1 cellular context compared by ENCODE assay signal in the genomic region with DNA sequence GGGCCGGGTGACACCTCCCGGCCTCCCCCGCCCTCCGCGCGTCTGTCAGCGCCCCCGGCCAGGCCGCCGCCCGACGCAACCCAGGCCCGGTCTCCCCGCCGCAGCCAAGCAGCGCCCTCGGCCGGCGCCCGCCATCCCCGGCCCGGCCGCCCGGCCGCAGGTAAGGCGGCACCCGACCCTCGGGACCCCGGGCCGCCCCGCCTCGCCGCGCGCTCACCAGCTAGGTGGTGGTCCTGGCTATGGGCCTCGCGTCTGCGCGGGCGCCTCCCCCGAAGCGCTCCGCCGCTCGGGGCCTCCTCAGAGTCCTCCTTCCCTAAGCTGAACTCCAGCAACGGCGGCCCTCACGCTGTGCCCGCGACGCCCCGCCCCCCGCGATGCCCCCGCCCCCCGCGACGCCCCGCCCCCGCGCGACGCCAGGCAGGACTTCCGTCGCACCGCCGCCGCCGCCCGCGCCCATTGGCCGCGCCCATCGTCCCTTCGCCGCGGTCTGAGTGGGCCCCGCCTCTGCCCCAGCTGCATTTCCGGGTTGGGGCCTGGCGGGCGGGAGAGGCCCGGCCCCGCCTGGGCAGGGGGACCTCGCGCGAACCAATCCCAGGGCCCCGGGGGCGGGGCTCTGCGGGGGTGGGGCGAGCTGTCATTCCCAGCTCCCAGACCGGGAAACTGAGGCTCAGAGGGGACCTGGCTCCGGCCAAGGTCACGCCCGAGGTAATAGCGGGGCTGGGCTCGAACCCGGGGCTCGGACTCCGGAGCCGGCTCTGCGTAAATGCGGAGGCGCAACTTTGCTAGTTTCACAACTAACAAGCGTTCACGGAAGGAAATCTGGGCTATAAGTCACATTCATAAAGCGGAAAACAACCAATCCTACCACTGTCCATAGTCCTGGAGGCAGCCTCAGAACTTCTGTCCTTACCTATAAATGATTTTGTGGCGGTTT.
A peak's percentile ranks its signal among the peaks of the same experiment; 100 is the strongest.
TF ChIP-seq lines count a peak whose summit lies in the region.

No MANE protein-coding gene starts in this region.

TF ChIP-seq in HepG2, 621 proteins besides CTCF, POLR2A, EP300 and RAD21 (continued from another document and continues in another):
- TF ChIP-seq, protein P1, sequence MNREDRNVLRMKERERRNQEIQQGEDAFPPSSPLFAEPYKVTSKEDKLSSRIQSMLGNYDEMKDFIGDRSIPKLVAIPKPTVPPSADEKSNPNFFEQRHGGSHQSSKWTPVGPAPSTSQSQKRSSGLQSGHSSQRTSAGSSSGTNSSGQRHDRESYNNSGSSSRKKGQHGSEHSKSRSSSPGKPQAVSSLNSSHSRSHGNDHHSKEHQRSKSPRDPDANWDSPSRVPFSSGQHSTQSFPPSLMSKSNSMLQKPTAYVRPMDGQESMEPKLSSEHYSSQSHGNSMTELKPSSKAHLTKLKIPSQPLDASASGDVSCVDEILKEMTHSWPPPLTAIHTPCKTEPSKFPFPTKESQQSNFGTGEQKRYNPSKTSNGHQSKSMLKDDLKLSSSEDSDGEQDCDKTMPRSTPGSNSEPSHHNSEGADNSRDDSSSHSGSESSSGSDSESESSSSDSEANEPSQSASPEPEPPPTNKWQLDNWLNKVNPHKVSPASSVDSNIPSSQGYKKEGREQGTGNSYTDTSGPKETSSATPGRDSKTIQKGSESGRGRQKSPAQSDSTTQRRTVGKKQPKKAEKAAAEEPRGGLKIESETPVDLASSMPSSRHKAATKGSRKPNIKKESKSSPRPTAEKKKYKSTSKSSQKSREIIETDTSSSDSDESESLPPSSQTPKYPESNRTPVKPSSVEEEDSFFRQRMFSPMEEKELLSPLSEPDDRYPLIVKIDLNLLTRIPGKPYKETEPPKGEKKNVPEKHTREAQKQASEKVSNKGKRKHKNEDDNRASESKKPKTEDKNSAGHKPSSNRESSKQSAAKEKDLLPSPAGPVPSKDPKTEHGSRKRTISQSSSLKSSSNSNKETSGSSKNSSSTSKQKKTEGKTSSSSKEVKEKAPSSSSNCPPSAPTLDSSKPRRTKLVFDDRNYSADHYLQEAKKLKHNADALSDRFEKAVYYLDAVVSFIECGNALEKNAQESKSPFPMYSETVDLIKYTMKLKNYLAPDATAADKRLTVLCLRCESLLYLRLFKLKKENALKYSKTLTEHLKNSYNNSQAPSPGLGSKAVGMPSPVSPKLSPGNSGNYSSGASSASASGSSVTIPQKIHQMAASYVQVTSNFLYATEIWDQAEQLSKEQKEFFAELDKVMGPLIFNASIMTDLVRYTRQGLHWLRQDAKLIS (CRISPR knock-in tag; IDR thresholded peaks at IDR 0.05): no peak
- TF ChIP-seq ZNF7 (CRISPR knock-in tag; IDR thresholded peaks at IDR 0.05): no peak
- TF ChIP-seq ZNF234 (CRISPR knock-in tag; conservative IDR thresholded peaks at IDR 0.05): no peak
- TF ChIP-seq ZNF891 (CRISPR knock-in tag; IDR thresholded peaks at IDR 0.05): no peak
- no peak for TF ChIP-seq KLF13 (CRISPR knock-in tag; IDR thresholded peaks at IDR 0.05)
- TF ChIP-seq ETV5 (CRISPR knock-in tag; IDR thresholded peaks at IDR 0.05; ENCODE audit: borderline replicate concordance): no peak; the same call in 1 of the 2 replicates
- TF ChIP-seq, protein P2, sequence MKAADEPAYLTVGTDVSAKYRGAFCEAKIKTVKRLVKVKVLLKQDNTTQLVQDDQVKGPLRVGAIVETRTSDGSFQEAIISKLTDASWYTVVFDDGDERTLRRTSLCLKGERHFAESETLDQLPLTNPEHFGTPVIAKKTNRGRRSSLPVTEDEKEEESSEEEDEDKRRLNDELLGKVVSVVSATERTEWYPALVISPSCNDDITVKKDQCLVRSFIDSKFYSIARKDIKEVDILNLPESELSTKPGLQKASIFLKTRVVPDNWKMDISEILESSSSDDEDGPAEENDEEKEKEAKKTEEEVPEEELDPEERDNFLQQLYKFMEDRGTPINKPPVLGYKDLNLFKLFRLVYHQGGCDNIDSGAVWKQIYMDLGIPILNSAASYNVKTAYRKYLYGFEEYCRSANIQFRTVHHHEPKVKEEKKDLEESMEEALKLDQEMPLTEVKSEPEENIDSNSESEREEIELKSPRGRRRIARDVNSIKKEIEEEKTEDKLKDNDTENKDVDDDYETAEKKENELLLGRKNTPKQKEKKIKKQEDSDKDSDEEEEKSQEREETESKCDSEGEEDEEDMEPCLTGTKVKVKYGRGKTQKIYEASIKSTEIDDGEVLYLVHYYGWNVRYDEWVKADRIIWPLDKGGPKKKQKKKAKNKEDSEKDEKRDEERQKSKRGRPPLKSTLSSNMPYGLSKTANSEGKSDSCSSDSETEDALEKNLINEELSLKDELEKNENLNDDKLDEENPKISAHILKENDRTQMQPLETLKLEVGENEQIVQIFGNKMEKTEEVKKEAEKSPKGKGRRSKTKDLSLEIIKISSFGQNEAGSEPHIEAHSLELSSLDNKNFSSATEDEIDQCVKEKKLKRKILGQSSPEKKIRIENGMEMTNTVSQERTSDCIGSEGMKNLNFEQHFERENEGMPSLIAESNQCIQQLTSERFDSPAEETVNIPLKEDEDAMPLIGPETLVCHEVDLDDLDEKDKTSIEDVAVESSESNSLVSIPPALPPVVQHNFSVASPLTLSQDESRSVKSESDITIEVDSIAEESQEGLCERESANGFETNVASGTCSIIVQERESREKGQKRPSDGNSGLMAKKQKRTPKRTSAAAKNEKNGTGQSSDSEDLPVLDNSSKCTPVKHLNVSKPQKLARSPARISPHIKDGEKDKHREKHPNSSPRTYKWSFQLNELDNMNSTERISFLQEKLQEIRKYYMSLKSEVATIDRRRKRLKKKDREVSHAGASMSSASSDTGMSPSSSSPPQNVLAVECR (CRISPR knock-in tag; IDR thresholded peaks at IDR 0.05; ENCODE audit: borderline replicate concordance): peak; percentile 69
- no peak for TF ChIP-seq FOSL2 (CRISPR knock-in tag; IDR thresholded peaks at IDR 0.05)
- TF ChIP-seq, protein P3, sequence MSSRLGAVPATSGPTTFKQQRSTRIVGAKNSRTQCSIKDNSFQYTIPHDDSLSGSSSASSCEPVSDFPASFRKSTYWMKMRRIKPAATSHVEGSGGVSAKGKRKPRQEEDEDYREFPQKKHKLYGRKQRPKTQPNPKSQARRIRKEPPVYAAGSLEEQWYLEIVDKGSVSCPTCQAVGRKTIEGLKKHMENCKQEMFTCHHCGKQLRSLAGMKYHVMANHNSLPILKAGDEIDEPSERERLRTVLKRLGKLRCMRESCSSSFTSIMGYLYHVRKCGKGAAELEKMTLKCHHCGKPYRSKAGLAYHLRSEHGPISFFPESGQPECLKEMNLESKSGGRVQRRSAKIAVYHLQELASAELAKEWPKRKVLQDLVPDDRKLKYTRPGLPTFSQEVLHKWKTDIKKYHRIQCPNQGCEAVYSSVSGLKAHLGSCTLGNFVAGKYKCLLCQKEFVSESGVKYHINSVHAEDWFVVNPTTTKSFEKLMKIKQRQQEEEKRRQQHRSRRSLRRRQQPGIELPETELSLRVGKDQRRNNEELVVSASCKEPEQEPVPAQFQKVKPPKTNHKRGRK (CRISPR knock-in tag; IDR thresholded peaks at IDR 0.05): no peak
- TF ChIP-seq STAG1 (CRISPR knock-in tag; IDR thresholded peaks at IDR 0.05): no peak
- no peak for TF ChIP-seq SATB2 (CRISPR knock-in tag; IDR thresholded peaks at IDR 0.05)
- TF ChIP-seq, protein P4, sequence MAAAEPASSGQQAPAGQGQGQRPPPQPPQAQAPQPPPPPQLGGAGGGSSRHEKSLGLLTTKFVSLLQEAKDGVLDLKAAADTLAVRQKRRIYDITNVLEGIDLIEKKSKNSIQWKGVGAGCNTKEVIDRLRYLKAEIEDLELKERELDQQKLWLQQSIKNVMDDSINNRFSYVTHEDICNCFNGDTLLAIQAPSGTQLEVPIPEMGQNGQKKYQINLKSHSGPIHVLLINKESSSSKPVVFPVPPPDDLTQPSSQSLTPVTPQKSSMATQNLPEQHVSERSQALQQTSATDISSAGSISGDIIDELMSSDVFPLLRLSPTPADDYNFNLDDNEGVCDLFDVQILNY (CRISPR knock-in tag; conservative IDR thresholded peaks at IDR 0.05): 0 out of 2 replicates have a peak, but pooled peaks have one; percentile 48
- TF ChIP-seq KDM5A (IDR thresholded peaks at IDR 0.05; ENCODE audit: borderline replicate concordance, low read length): peak; percentile 54; the same call in 1 of the 2 replicates
- TF ChIP-seq ZNF30 (CRISPR knock-in tag; IDR thresholded peaks at IDR 0.05): no peak
- 0 out of 2 replicates have a peak, but pooled peaks have one; percentile 51 for TF ChIP-seq CHD4 (IDR thresholded peaks at IDR 0.05; ENCODE audit: borderline replicate concordance, low read length)
- no peak for TF ChIP-seq ARNT (IDR thresholded peaks at IDR 0.05)
- no peak for TF ChIP-seq FOXP1 (IDR thresholded peaks at IDR 0.05)
- TF ChIP-seq FOXP1 (CRISPR knock-in tag; IDR thresholded peaks at IDR 0.05): no peak
- no peak for TF ChIP-seq TEAD2 (CRISPR knock-in tag; IDR thresholded peaks at IDR 0.05)
- no peak for TF ChIP-seq ZNF558 (CRISPR knock-in tag; IDR thresholded peaks at IDR 0.05; ENCODE audit: borderline replicate concordance)
- no peak for TF ChIP-seq SYNCRIP (IDR thresholded peaks at IDR 0.05; ENCODE audit: insufficient read depth, low read depth, low read length)
- TF ChIP-seq ZFP37 (CRISPR knock-in tag; IDR thresholded peaks at IDR 0.05; ENCODE audit: borderline replicate concordance): no peak
- TF ChIP-seq ZKSCAN8 (CRISPR knock-in tag; IDR thresholded peaks at IDR 0.05; ENCODE audit: borderline replicate concordance): no peak
- TF ChIP-seq SCMH1 (CRISPR knock-in tag; IDR thresholded peaks at IDR 0.05; ENCODE audit: borderline replicate concordance): no peak
- no peak for TF ChIP-seq ZKSCAN5 (CRISPR knock-in tag; IDR thresholded peaks at IDR 0.05)
- TF ChIP-seq, protein P5, sequence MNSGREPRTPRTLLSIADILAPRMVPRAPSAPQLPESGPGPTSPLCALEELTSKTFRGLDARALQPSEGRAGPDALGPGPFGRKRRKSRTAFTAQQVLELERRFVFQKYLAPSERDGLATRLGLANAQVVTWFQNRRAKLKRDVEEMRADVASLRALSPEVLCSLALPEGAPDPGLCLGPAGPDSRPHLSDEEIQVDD (CRISPR knock-in tag; IDR thresholded peaks at IDR 0.05; ENCODE audit: borderline replicate concordance): no peak
- TF ChIP-seq, protein P6, sequence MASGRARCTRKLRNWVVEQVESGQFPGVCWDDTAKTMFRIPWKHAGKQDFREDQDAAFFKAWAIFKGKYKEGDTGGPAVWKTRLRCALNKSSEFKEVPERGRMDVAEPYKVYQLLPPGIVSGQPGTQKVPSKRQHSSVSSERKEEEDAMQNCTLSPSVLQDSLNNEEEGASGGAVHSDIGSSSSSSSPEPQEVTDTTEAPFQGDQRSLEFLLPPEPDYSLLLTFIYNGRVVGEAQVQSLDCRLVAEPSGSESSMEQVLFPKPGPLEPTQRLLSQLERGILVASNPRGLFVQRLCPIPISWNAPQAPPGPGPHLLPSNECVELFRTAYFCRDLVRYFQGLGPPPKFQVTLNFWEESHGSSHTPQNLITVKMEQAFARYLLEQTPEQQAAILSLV (CRISPR knock-in tag; IDR thresholded peaks at IDR 0.05; ENCODE audit: borderline replicate concordance): no peak
- TF ChIP-seq HCFC1 (IDR thresholded peaks at IDR 0.05; ENCODE audit: low read depth, low read length): no peak
- no peak for TF ChIP-seq HES4 (CRISPR knock-in tag; IDR thresholded peaks at IDR 0.05; ENCODE audit: borderline replicate concordance)
- no peak for TF ChIP-seq JARID2 (CRISPR knock-in tag; IDR thresholded peaks at IDR 0.05; ENCODE audit: insufficient replicate concordance)
- 0 out of 2 replicates have a peak, but pooled peaks have one; percentile 19 for TF ChIP-seq RFX5 (IDR thresholded peaks at IDR 0.05; ENCODE audit: low read depth, low read length)
- no peak for TF ChIP-seq HOXA9 (CRISPR knock-in tag; IDR thresholded peaks at IDR 0.05; ENCODE audit: borderline replicate concordance)
- TF ChIP-seq, protein P7, sequence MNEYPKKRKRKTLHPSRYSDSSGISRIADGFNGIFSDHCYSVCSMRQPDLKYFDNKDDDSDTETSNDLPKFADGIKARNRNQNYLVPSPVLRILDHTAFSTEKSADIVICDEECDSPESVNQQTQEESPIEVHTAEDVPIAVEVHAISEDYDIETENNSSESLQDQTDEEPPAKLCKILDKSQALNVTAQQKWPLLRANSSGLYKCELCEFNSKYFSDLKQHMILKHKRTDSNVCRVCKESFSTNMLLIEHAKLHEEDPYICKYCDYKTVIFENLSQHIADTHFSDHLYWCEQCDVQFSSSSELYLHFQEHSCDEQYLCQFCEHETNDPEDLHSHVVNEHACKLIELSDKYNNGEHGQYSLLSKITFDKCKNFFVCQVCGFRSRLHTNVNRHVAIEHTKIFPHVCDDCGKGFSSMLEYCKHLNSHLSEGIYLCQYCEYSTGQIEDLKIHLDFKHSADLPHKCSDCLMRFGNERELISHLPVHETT (CRISPR knock-in tag; conservative IDR thresholded peaks at IDR 0.05): no peak
- TF ChIP-seq, protein P8, sequence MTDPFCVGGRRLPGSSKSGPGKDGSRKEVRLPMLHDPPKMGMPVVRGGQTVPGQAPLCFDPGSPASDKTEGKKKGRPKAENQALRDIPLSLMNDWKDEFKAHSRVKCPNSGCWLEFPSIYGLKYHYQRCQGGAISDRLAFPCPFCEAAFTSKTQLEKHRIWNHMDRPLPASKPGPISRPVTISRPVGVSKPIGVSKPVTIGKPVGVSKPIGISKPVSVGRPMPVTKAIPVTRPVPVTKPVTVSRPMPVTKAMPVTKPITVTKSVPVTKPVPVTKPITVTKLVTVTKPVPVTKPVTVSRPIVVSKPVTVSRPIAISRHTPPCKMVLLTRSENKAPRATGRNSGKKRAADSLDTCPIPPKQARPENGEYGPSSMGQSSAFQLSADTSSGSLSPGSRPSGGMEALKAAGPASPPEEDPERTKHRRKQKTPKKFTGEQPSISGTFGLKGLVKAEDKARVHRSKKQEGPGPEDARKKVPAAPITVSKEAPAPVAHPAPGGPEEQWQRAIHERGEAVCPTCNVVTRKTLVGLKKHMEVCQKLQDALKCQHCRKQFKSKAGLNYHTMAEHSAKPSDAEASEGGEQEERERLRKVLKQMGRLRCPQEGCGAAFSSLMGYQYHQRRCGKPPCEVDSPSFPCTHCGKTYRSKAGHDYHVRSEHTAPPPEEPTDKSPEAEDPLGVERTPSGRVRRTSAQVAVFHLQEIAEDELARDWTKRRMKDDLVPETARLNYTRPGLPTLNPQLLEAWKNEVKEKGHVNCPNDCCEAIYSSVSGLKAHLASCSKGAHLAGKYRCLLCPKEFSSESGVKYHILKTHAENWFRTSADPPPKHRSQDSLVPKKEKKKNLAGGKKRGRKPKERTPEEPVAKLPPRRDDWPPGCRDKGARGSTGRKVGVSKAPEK (CRISPR knock-in tag; IDR thresholded peaks at IDR 0.05; ENCODE audit: borderline replicate concordance): no peak
- TF ChIP-seq, protein P9, sequence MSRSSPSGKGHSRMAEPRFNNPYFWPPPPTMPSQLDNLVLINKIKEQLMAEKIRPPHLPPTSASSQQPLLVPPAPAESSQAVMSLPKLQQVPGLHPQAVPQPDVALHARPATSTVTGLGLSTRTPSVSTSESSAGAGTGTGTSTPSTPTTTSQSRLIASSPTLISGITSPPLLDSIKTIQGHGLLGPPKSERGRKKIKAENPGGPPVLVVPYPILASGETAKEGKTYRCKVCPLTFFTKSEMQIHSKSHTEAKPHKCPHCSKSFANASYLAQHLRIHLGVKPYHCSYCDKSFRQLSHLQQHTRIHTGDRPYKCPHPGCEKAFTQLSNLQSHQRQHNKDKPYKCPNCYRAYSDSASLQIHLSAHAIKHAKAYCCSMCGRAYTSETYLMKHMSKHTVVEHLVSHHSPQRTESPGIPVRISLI (CRISPR knock-in tag; IDR thresholded peaks at IDR 0.05; ENCODE audit: borderline replicate concordance): no peak
